8 cellular contexts compared by ENCODE assay signal in the genomic region with DNA sequence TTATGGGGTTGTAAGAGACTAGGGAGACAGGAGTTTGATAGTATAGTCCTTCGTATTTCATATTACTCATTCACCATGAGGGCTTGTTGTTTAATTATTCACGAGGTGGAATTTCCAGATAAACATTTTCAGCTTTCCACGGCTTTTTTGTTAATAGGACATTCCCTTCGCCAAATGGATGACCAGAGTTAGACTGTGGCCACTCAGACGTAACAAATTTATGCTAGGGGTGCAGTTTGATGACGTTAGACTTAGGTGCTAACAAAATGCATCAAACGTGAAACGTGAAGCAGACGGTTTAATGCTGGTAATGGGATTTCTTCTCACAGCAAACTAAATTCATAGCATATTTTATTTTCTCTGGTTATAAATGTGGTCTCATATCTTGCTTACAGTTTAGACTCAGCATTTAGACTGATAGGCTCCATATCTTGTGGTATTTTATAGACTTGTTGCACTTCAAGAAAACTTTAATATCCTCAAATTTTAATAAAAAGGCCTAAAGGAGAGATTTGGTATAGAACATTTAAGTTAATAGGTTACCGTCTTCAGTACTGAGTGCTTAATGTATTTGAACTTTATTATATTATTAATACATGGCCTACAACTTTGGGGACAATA. TPM values are rescaled to one million over a fixed set of nuclear protein-coding genes. Genes with fewer than 3 reads are reported as not detected.
DNase-seq lines count a peak whose midpoint lies in the region; ATAC-seq and TF ChIP-seq lines count a peak whose summit lies in the region.

No MANE protein-coding gene starts in this region.

- H3K4me2 ChIP-seq in mammary epithelial cell (ENCODE audit: insufficient read depth, low read depth, low read length) = peak overlapping the region; percentile 95

- dilution Hi-C loops in mammary epithelial cell (cut with HindIII; ENCODE audit: low sequenced_read_pairs) = no loop called here

- in situ Hi-C loops in mammary epithelial cell (cut with MboI; ENCODE audit: low sequenced_read_pairs in 2 of 2) = no loop called here

- TF ChIP-seq CTCF in mammary epithelial cell (conservative IDR thresholded peaks at IDR 0.05 in 1 of 2, IDR thresholded peaks at IDR 0.05 in 1 of 2; ENCODE audit: extremely low read depth in 1 of 2, insufficient read depth in 1 of 2, low read depth in 1 of 2, low read length in 2 of 2) (no peak), nephron (IDR thresholded peaks at IDR 0.05; ENCODE audit: unreplicated experiment in 3 of 3) (no peak)

- no peak overlapping the region for H3K9ac ChIP-seq in mammary epithelial cell (ENCODE audit: insufficient read depth, low read length)

- H3K9me3 ChIP-seq in MG63 (no peaks in the 10 kb centered on the region), mammary epithelial cell (replicated peaks; ENCODE audit: insufficient read depth, low read length) (no peaks in the 10 kb centered on the region)

- peaks cover 12% of the 10 kb centered on the region for H4K20me1 ChIP-seq in mammary epithelial cell (ENCODE audit: insufficient read depth, low read length)

- H3K79me2 ChIP-seq in mammary epithelial cell (ENCODE audit: insufficient read depth, low read length) = peaks cover 74% of the 10 kb centered on the region

- no peak overlapping the region for H3K27ac ChIP-seq in mammary epithelial cell (ENCODE audit: insufficient read depth, low read depth, low read length)

- H2AFZ ChIP-seq in mammary epithelial cell (ENCODE audit: low read depth, low read length) = no peak overlapping the region

- WGBS in mammary epithelial cell (ENCODE audit: low coverage, missing lambda C conversion rate) = 44% methylated on average over 10 of the region's 10 CpGs

- intact Hi-C loops in mammary epithelial cell (cut with micrococcal nuclease) (no loop called here), sciatic nerve (cut with DNase I) (loop anchor here (5.0 kb wide), 1 partner anchor 1566 kb away; no protein-coding TSS in a partner anchor)

- DNase-seq in EL (peak; percentile 43), MG63 (peak; percentile 11), mammary epithelial cell (peak; percentile 39), sciatic nerve (ENCODE audit: low spot score) (no peak)
- no peak for DNase-seq in activated CD4-positive, alpha-beta T cell treated with anti-CD3 and anti-CD28 coated beads, Interleukin-2, amount 50 U/mL, for 48 hours

- H3K4me3 Mint-ChIP-seq in nephron = peak overlapping the region; percentile 96 to 98 (median 96)

- H3K4me1 Mint-ChIP-seq in nephron = peaks cover 43% of the 10 kb centered on the region

- H3K27ac Mint-ChIP-seq in nephron = peak overlapping the region; percentile 84 to 97 (median 92)

- peaks cover 50% of the 10 kb centered on the region for H3K36me3 Mint-ChIP-seq in nephron (ENCODE audit: low read depth)

- H3K27me3 ChIP-seq in MG63 (no peaks in the 10 kb centered on the region), mammary epithelial cell (ENCODE audit: insufficient read depth, low read length) (no peaks in the 10 kb centered on the region)

- no peaks in the 10 kb centered on the region for H3K27me3 Mint-ChIP-seq in nephron (ENCODE audit: low read depth)

- H3K36me3 ChIP-seq in MG63 (peaks cover 68% of the 10 kb centered on the region), mammary epithelial cell (ENCODE audit: insufficient read depth, low read length) (peaks cover 27% of the 10 kb centered on the region)

- no peaks in the 10 kb centered on the region for H3K9me3 Mint-ChIP-seq in nephron

- CTCF ChIA-PET in mammary epithelial cell (lab: Charles Lee; ENCODE audit: low non-redundant PET) = no interaction called here

- ATAC-seq in GM21619 (IDR thresholded peaks at IDR 0.05; ENCODE audit: unreplicated experiment) (no peak), sciatic nerve (no peak), HG02763 (IDR thresholded peaks at IDR 0.05; ENCODE audit: unreplicated experiment) (no peak)

- no TSS peak for BruUV-seq in mammary epithelial cell (replicated peaks; lab: Mats Ljungman, UMichigan)

- peak overlapping the region; percentile 99 for H3K4me3 ChIP-seq in MG63
- H3K4me3 ChIP-seq in mammary epithelial cell (replicated peaks in 1 of 3; ENCODE audit: insufficient read depth in 1 of 3, low read depth in 2 of 3, low read length in 3 of 3) = peak overlapping the region in 2 of 3 experiments; percentile 85 to 90

- H3K4me1 ChIP-seq in mammary epithelial cell (ENCODE audit: insufficient read depth, low read length) = peaks cover 19% of the 10 kb centered on the region

RNA-seq across cellular contexts. Expression of a gene that starts 2.3 kb away (rescaled TPM):
- total RNA-seq in MG63 (2014; rRNA removed; shearing (Covaris generic); ENCODE audit: low replicate concordance) = 241 and 253 TPM in 2 replicates
- total RNA-seq in mammary epithelial cell (100 to 1,000 TPM in 1 of 2 donors, 10 to 100 TPM in 1; 96.2 to 137 TPM), sciatic nerve (127 TPM)
- 136 TPM for polyA plus RNA-seq in mammary epithelial cell
- polyA minus RNA-seq in mammary epithelial cell = 204 TPM

RNA-seq across cellular contexts. Expression of a gene that starts 51.9 kb away (rescaled TPM):
- total RNA-seq in MG63 (2014; rRNA removed; shearing (Covaris generic); ENCODE audit: low replicate concordance) = 2.3 and 6.8 TPM in 2 replicates
- total RNA-seq in mammary epithelial cell (1 to 10 TPM; 3.3 to 4.3 TPM), sciatic nerve (32.5 TPM)
- 2.0 TPM for polyA plus RNA-seq in mammary epithelial cell
- not detected for polyA minus RNA-seq in mammary epithelial cell

Comparison
In these comparisons a context has a peak if more than half of its experiments do, and no peak if none do; other contexts are left out.
1. DNase-seq: peak in EL (single experiment), MG63 (single experiment) and mammary epithelial cell (single experiment); none in sciatic nerve (single experiment) and activated CD4-positive, alpha-beta T cell treated with anti-CD3 and anti-CD28 coated beads, Interleukin-2, amount 50 U/mL, for 48 hours (0 of 2).